In the genomic region with DNA sequence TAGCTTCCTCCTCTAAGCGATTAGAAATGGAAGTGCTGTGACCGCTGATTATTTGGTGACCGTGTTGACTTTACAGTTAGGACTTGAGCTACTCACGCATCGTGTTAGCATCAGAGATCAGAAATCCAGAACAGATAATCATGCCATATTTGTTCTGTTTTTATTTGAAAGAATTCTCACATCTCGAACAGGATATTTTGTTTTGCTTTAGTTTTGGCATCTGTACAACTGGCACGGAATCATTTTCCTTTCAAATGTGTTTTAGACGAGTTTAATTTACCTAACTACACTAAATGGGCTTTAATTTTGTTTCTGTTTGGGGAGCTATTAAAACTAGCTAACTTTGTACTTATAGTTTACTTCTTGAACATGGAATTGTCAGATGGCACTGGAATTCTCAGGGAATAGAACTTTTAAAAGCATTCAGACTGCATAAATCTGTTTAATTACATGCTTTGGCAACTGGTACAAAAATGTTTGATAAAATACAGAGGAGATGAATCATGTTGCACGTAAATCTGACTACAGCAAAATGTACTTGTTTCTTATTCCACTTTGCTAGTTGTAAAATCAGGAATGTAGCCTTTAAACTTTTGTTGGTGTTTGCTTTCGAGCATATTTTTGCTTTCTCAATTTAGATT, we compare ENCODE assay signal across 8 cellular contexts. TPM values are rescaled to one million over a fixed set of nuclear protein-coding genes. Genes with fewer than 3 reads are reported as not detected.
DNase-seq lines count a peak whose midpoint lies in the region; ATAC-seq and TF ChIP-seq lines count a peak whose summit lies in the region.

No MANE protein-coding gene starts in this region.

- H3K27ac ChIP-seq in duodenal mucosa (ENCODE audit: low read depth, low read length), result peak overlapping the region; percentile 98

- H3K27me3 ChIP-seq in GM06990 (replicated peaks; ENCODE audit: control insufficient read depth, insufficient read depth, low read length) (no peaks in the 10 kb centered on the region), NT2/D1 (ENCODE audit: insufficient read depth, insufficient read length) (peaks cover 14% of the 10 kb centered on the region), duodenal mucosa (ENCODE audit: control insufficient read depth in 1 of 2, insufficient read depth in 2 of 2, low read length in 2 of 2) (no peaks in the 10 kb centered on the region)

- H3K4me1 Mint-ChIP-seq in nephron, result peaks cover 47% of the 10 kb centered on the region

- ATAC-seq in GM18873 (IDR thresholded peaks at IDR 0.05; ENCODE audit: low FRiP score, unreplicated experiment) (no peak), esophagus mucosa (no peak)

- H3K4me1 ChIP-seq in NT2/D1 (ENCODE audit: insufficient read depth, insufficient read length), result no peaks in the 10 kb centered on the region
- peaks cover 9 to 16% of the 10 kb centered on the region in 2 donors for H3K4me1 ChIP-seq in duodenal mucosa (ENCODE audit: control insufficient read depth in 1 of 2, insufficient read depth in 2 of 2, low read length in 2 of 2)

- H3K36me3 ChIP-seq in GM06990 (ENCODE audit: control insufficient read depth, insufficient read depth, low read length) (no peaks in the 10 kb centered on the region), NT2/D1 (ENCODE audit: insufficient read depth, insufficient read length, low read length) (peaks cover 7% of the 10 kb centered on the region), duodenal mucosa (ENCODE audit: control insufficient read depth in 1 of 2, insufficient read depth in 2 of 2, low read length in 2 of 2) (peaks cover 0 to 6% of the 10 kb centered on the region in 2 donors)

- H3K27ac Mint-ChIP-seq in nephron, result peak overlapping the region; percentile 92 to 98 (median 97)

- DNase-seq in GM06990 (ENCODE audit: extremely low read depth, insufficient read length), result no peak
- no peak for DNase-seq in NT2/D1 (ENCODE audit: low read depth, low spot score)
- DNase-seq in NCI-H748 treated with DMSO at 0.1 percent for 48 hours (lab: John Stamatoyannopoulos, UW), result no peak
- DNase-seq in DMS114 treated with DMSO at 0.1 percent for 48 hours (lab: John Stamatoyannopoulos, UW; ENCODE audit: unreplicated experiment), result no peak

- H3K9ac ChIP-seq in NT2/D1 (ENCODE audit: insufficient read length, low read depth) (peak overlapping the region; percentile 94), duodenal mucosa (ENCODE audit: low read depth in 1 of 2, low read length in 2 of 2) (peak overlapping the region; percentile 98)

- no peaks in the 10 kb centered on the region for H3K9me3 ChIP-seq in NT2/D1 (ENCODE audit: insufficient read depth, low read length)
- no peaks in the 10 kb centered on the region for H3K9me3 ChIP-seq in duodenal mucosa (ENCODE audit: control insufficient read depth in 1 of 2, low read length in 2 of 2)

- H3K36me3 Mint-ChIP-seq in nephron (ENCODE audit: low read depth), result peaks cover 25% of the 10 kb centered on the region

- no peaks in the 10 kb centered on the region for H3K27me3 Mint-ChIP-seq in nephron (ENCODE audit: low read depth)

- TF ChIP-seq CTCF in GM06990 (IDR thresholded peaks at IDR 0.05; ENCODE audit: insufficient read depth, low read length, poor library complexity, severe bottlenecking) (no peak), nephron (IDR thresholded peaks at IDR 0.05; ENCODE audit: unreplicated experiment in 3 of 3) (no peak)

- peak overlapping the region; percentile 73 for H3K4me3 ChIP-seq in GM06990 (replicated peaks; ENCODE audit: low read depth, low read length)
- peak overlapping the region; percentile 97 for H3K4me3 ChIP-seq in NT2/D1 (ENCODE audit: insufficient read length, low read depth)
- H3K4me3 ChIP-seq in duodenal mucosa (ENCODE audit: low read depth in 1 of 2, low read length in 2 of 2), result peak overlapping the region; percentile 90 to 97

- peak overlapping the region; percentile 95 to 98 (median 97) for H3K4me3 Mint-ChIP-seq in nephron

- no peaks in the 10 kb centered on the region for H3K9me3 Mint-ChIP-seq in nephron

RNA-seq across cellular contexts. Expression of a gene that starts 1.4 kb away (rescaled TPM):
- total RNA-seq in esophagus mucosa, result 73.7 TPM
